In the genomic region with DNA sequence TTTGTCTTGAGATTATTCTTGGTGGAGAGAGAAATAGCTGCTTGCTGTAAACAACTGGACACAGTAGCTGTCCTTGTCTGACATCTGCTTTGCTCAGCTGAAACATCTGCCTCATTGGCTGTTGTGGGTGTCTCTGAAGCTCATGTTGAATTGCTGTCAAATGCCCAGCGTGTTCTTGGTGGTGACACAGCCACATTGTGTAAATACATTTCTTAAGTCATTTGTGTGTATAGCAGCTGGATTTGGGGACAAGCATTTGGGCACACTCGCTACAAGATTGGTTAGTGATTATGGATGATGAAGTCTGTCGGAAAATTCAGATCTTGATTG, we compare ENCODE assay signal across 15 cellular contexts. TPM values are rescaled to one million over a fixed set of nuclear protein-coding genes. Genes with fewer than 3 reads are reported as not detected.
DNase-seq lines count a peak whose midpoint lies in the region; ATAC-seq and TF ChIP-seq lines count a peak whose summit lies in the region.
"Had no signal": no experiment of that assay in that cellular context is flagged by ENCODE, and none has a peak within 500 bp of the region (broad histone marks: within the 10 kb centered on the region; RNA-seq: fewer than 3 reads in every experiment).

No MANE protein-coding gene starts in this region.

- WGBS in esophagus, 2 donors = 70 to 78% methylated on average over 3 of the region's 3 CpGs
- 77 to 83% methylated on average over 2 to 3 of the region's 3 CpGs for WGBS in transverse colon (ENCODE audit: low coverage in 1 of 2), 2 donors

- intact Hi-C loops in Right ventricle myocardium superior (cut with DNase I) (no loop called here), Right ventricle myocardium inferior (cut with DNase I) (no loop called here), transverse colon (cut with DNase I; ENCODE audit: low total_unique reads) (loop anchor here (10.0 kb wide), 1 partner anchor 115 kb away; the partner anchor contains the start of gene AXIN1)

- DNase-seq in Right ventricle myocardium superior (no peak), Right ventricle myocardium inferior (ENCODE audit: missing footprints) (no peak), myocyte (ENCODE audit: low read depth) (peak; percentile 56), transverse colon (no peak), RKO (ENCODE audit: low spot score) (no peak)
- DNase-seq: ACHN; activated CD4-positive, alpha-beta T cell treated with anti-CD3 and anti-CD28 coated beads for 1 hour; activated gamma-delta T cell treated with Interleukin-2 at 50 U/mL for 16 hours; dermis blood vessel endothelial cell; uterus had no signal

- H3K4me3 ChIP-seq in esophagus (ENCODE audit: low read depth in 1 of 2, low read length in 2 of 2) (no peak overlapping the region), transverse colon (no peak overlapping the region)
- H3K4me3 ChIP-seq: uterus had no signal

- ATAC-seq in Right ventricle myocardium superior (ENCODE audit: poor library complexity) = peak; percentile 20
- ATAC-seq in Right ventricle myocardium inferior = no peak
- ATAC-seq in HG02840 (IDR thresholded peaks at IDR 0.05; ENCODE audit: low FRiP score, unreplicated experiment) = no peak
- no peak for ATAC-seq in GM21515 (IDR thresholded peaks at IDR 0.05; ENCODE audit: unreplicated experiment)
- ATAC-seq: SK-N-SH treated with all-trans-retinoic acid at 6 μM for 48 hours had no signal

- peaks cover 0 to 8% of the 10 kb centered on the region in 2 donors for H3K4me1 ChIP-seq in esophagus (ENCODE audit: control insufficient read depth in 2 of 2, insufficient read depth in 2 of 2, low read length in 1 of 2)
- peaks cover 12 to 44% (median 21%) of the 10 kb centered on the region in 4 donors for H3K4me1 ChIP-seq in transverse colon
- H3K4me1 ChIP-seq: uterus had no signal

- TF ChIP-seq EP300 in transverse colon (IDR thresholded peaks at IDR 0.05; ENCODE audit: low read depth) = no peak

- no peak for TF ChIP-seq CTCF in transverse colon (IDR thresholded peaks at IDR 0.05)

- no peaks in the 10 kb centered on the region for H3K36me3 ChIP-seq in esophagus (ENCODE audit: control insufficient read depth in 2 of 2, insufficient read depth in 2 of 2, low read length in 1 of 2)
- no peaks in the 10 kb centered on the region for H3K36me3 ChIP-seq in transverse colon
- H3K36me3 ChIP-seq: uterus had no signal

- peak overlapping the region; percentile 17 to 54 for H3K27ac ChIP-seq in esophagus (ENCODE audit: low read depth in 2 of 2, low read length in 1 of 2)
- peak overlapping the region; percentile 16 to 45 (median 23) for H3K27ac ChIP-seq in transverse colon
- H3K27ac ChIP-seq: uterus had no signal

- TF ChIP-seq POLR2A in transverse colon (IDR thresholded peaks at IDR 0.05) = no peak

- in situ Hi-C loops in transverse colon (cut with MboI; ENCODE audit: low pct_ligation_motif_present in 1 of 4, low pct_unique_long_range_greater_than_20kb in 1 of 4, low sequenced_read_pairs in 3 of 4) = no loop called here

- H3K27me3 ChIP-seq in esophagus (ENCODE audit: control insufficient read depth in 1 of 2, insufficient read depth in 2 of 2, low read length in 2 of 2) (no peaks in the 10 kb centered on the region), transverse colon (no peaks in the 10 kb centered on the region)
- H3K27me3 ChIP-seq: uterus had no signal

- no peaks in the 10 kb centered on the region for H3K9me3 ChIP-seq in esophagus (ENCODE audit: control insufficient read depth in 2 of 2, insufficient read depth in 1 of 2, low read depth in 1 of 2, low read length in 1 of 2)
- H3K9me3 ChIP-seq in transverse colon = no peaks in the 10 kb centered on the region
- H3K9me3 ChIP-seq: uterus had no signal

RNA-seq across cellular contexts. Expression of gene FAM234A, which starts 5.3 kb away (rescaled TPM):
- 135 TPM for total RNA-seq in Right ventricle myocardium superior
- total RNA-seq in Right ventricle myocardium inferior = 144 TPM
- polyA plus RNA-seq in esophagus = 10 to 100 TPM; 35.9 to 39.6 TPM
- 162 and 222 TPM in 2 replicates for total RNA-seq in myocyte
- 105 TPM for polyA plus RNA-seq in myocyte (2012)
- total RNA-seq in transverse colon = 100 to 1,000 TPM in 2 of 4 donors, 10 to 100 TPM in 2; 55.4 to 328 (median 112) TPM

RNA-seq across cellular contexts. Expression of gene LUC7L, which starts 10.7 kb away (rescaled TPM):
- total RNA-seq in Right ventricle myocardium superior (25.0 TPM), Right ventricle myocardium inferior (23.5 TPM), myocyte (105 and 106 TPM in 2 replicates), transverse colon (100 to 1,000 TPM in 3 of 4 donors, 10 to 100 TPM in 1; 85.1 to 316 (median 153) TPM)
- 100 to 1,000 TPM in 1 of 2 donors, 10 to 100 TPM in 1; 37.0 to 102 TPM for polyA plus RNA-seq in esophagus
- polyA plus RNA-seq in myocyte (2012) = 67.8 TPM

RNA-seq across cellular contexts. Expression of gene RGS11, which starts 35.8 kb away (rescaled TPM):
- total RNA-seq in Right ventricle myocardium superior (12.5 TPM), Right ventricle myocardium inferior (15.4 TPM), myocyte (2.3 and 4.0 TPM in 2 replicates), transverse colon (10 to 100 TPM in 1 of 4 donors, 1 to 10 TPM in 3; 2.0 to 24.3 (median 6.7) TPM)
- 1 to 10 TPM; 6.3 to 7.9 TPM for polyA plus RNA-seq in esophagus
- polyA plus RNA-seq in myocyte (2012) = 7.2 TPM

RNA-seq across cellular contexts. Expression of gene ARHGDIG, which starts 40.5 kb away (rescaled TPM):
- total RNA-seq in Right ventricle myocardium superior = 9.3 TPM
- total RNA-seq in Right ventricle myocardium inferior = 9.3 TPM
- polyA plus RNA-seq in esophagus = under 1 TPM; 0.24 to 0.33 TPM
- total RNA-seq in myocyte = 0.48 TPM in 1 of 2 replicates, not detected in the other
- polyA plus RNA-seq in myocyte (2012) = 1.2 TPM
- under 1 TPM in 1 of 4 donors, not detected in 3; 0.95 TPM for total RNA-seq in transverse colon

RNA-seq across cellular contexts. Expression of gene PDIA2, which starts 43.1 kb away (rescaled TPM):
- total RNA-seq in Right ventricle myocardium superior (1.8 TPM), Right ventricle myocardium inferior (1.6 TPM), myocyte (0.31 and 0.78 TPM in 2 replicates), transverse colon (1 to 10 TPM in 1 of 4 donors, under 1 TPM in 2, not detected in 1; 0.55 to 2.6 (median 0.79) TPM)
- under 1 TPM; 0.27 to 0.53 TPM for polyA plus RNA-seq in esophagus
- polyA plus RNA-seq in myocyte (2012) = 0.39 TPM
- total RNA-seq: G401 had no signal
